In the genomic region with DNA sequence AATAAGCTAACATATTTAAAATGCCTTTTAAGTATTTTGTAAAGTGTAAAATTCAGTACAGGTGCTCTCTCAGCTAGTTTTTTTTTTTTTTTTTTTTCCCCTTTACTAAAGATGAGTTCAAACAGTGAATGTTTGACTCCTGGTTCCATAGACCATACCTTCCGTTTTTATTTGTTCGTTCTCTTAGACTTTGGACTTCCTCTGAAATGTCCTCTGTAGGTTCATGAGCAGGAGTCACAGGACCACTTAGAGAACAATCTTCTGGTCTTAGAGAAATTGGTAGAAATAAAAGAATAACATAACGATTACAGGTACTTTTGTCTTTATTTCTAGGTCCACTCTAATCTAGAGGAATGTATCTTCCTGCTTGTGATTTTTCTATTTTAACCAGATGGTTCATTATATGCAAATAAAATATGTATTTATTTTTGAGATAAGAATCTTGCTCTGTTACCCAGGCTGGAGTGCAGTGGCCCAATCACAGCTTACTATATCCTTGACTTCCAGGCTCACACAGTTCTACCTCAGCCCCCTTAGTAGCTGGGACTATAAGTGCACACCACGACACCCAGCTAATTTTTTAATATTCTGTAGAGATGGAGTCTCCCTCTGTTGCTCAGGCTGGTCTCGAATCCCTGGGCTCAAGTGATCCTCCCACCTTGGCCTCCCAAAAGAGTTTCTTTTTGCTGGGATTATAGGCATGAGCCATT, we compare ENCODE assay signal across 1 cellular context.
TF ChIP-seq lines count a peak whose summit lies in the region.

No MANE protein-coding gene starts in this region.

TF ChIP-seq in H1, 55 proteins besides CTCF, POLR2A, EP300 and RAD21:
- TF ChIP-seq CEBPB (IDR thresholded peaks at IDR 0.05; ENCODE audit: low read depth, low read length) (no peak), SIRT6 (IDR thresholded peaks at IDR 0.05; ENCODE audit: low read length) (no peak), SP1 (IDR thresholded peaks at IDR 0.05; ENCODE audit: low read depth, low read length) (no peak), MAFK (IDR thresholded peaks at IDR 0.05; ENCODE audit: low read depth, low read length) (no peak), GTF2F1 (IDR thresholded peaks at IDR 0.05; ENCODE audit: borderline replicate concordance, low read depth, low read length) (no peak), JUN (IDR thresholded peaks at IDR 0.05; ENCODE audit: low read depth, low read length) (no peak), RXRA (IDR thresholded peaks at IDR 0.05; ENCODE audit: insufficient read depth, low read depth, low read length) (no peak), TAF1 (IDR thresholded peaks at IDR 0.05; ENCODE audit: low read depth, low read length) (no peak), BCL11A (IDR thresholded peaks at IDR 0.05; ENCODE audit: low read depth in 2 of 2, low read length in 2 of 2) (no peak), NRF1 (IDR thresholded peaks at IDR 0.05; ENCODE audit: low read depth, low read length) (no peak), SP2 (IDR thresholded peaks at IDR 0.05; ENCODE audit: low read length) (no peak), TCF12 (IDR thresholded peaks at IDR 0.05; ENCODE audit: low read depth, low read length) (no peak), YY1 (IDR thresholded peaks at IDR 0.05; ENCODE audit: low read depth, low read length) (no peak), JUND (IDR thresholded peaks at IDR 0.05; ENCODE audit: low read length) (no peak)
- TF ChIP-seq, protein P1, sequence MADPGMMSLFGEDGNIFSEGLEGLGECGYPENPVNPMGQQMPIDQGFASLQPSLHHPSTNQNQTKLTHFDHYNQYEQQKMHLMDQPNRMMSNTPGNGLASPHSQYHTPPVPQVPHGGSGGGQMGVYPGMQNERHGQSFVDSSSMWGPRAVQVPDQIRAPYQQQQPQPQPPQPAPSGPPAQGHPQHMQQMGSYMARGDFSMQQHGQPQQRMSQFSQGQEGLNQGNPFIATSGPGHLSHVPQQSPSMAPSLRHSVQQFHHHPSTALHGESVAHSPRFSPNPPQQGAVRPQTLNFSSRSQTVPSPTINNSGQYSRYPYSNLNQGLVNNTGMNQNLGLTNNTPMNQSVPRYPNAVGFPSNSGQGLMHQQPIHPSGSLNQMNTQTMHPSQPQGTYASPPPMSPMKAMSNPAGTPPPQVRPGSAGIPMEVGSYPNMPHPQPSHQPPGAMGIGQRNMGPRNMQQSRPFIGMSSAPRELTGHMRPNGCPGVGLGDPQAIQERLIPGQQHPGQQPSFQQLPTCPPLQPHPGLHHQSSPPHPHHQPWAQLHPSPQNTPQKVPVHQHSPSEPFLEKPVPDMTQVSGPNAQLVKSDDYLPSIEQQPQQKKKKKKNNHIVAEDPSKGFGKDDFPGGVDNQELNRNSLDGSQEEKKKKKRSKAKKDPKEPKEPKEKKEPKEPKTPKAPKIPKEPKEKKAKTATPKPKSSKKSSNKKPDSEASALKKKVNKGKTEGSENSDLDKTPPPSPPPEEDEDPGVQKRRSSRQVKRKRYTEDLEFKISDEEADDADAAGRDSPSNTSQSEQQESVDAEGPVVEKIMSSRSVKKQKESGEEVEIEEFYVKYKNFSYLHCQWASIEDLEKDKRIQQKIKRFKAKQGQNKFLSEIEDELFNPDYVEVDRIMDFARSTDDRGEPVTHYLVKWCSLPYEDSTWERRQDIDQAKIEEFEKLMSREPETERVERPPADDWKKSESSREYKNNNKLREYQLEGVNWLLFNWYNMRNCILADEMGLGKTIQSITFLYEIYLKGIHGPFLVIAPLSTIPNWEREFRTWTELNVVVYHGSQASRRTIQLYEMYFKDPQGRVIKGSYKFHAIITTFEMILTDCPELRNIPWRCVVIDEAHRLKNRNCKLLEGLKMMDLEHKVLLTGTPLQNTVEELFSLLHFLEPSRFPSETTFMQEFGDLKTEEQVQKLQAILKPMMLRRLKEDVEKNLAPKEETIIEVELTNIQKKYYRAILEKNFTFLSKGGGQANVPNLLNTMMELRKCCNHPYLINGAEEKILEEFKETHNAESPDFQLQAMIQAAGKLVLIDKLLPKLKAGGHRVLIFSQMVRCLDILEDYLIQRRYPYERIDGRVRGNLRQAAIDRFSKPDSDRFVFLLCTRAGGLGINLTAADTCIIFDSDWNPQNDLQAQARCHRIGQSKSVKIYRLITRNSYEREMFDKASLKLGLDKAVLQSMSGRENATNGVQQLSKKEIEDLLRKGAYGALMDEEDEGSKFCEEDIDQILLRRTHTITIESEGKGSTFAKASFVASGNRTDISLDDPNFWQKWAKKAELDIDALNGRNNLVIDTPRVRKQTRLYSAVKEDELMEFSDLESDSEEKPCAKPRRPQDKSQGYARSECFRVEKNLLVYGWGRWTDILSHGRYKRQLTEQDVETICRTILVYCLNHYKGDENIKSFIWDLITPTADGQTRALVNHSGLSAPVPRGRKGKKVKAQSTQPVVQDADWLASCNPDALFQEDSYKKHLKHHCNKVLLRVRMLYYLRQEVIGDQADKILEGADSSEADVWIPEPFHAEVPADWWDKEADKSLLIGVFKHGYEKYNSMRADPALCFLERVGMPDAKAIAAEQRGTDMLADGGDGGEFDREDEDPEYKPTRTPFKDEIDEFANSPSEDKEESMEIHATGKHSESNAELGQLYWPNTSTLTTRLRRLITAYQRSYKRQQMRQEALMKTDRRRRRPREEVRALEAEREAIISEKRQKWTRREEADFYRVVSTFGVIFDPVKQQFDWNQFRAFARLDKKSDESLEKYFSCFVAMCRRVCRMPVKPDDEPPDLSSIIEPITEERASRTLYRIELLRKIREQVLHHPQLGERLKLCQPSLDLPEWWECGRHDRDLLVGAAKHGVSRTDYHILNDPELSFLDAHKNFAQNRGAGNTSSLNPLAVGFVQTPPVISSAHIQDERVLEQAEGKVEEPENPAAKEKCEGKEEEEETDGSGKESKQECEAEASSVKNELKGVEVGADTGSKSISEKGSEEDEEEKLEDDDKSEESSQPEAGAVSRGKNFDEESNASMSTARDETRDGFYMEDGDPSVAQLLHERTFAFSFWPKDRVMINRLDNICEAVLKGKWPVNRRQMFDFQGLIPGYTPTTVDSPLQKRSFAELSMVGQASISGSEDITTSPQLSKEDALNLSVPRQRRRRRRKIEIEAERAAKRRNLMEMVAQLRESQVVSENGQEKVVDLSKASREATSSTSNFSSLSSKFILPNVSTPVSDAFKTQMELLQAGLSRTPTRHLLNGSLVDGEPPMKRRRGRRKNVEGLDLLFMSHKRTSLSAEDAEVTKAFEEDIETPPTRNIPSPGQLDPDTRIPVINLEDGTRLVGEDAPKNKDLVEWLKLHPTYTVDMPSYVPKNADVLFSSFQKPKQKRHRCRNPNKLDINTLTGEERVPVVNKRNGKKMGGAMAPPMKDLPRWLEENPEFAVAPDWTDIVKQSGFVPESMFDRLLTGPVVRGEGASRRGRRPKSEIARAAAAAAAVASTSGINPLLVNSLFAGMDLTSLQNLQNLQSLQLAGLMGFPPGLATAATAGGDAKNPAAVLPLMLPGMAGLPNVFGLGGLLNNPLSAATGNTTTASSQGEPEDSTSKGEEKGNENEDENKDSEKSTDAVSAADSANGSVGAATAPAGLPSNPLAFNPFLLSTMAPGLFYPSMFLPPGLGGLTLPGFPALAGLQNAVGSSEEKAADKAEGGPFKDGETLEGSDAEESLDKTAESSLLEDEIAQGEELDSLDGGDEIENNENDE (IDR thresholded peaks at IDR 0.05; ENCODE audit: insufficient replicate concordance, low read length) = no peak
- TF ChIP-seq, protein P2, sequence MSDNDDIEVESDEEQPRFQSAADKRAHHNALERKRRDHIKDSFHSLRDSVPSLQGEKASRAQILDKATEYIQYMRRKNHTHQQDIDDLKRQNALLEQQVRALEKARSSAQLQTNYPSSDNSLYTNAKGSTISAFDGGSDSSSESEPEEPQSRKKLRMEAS (IDR thresholded peaks at IDR 0.05) = no peak
- TF ChIP-seq, protein P3, sequence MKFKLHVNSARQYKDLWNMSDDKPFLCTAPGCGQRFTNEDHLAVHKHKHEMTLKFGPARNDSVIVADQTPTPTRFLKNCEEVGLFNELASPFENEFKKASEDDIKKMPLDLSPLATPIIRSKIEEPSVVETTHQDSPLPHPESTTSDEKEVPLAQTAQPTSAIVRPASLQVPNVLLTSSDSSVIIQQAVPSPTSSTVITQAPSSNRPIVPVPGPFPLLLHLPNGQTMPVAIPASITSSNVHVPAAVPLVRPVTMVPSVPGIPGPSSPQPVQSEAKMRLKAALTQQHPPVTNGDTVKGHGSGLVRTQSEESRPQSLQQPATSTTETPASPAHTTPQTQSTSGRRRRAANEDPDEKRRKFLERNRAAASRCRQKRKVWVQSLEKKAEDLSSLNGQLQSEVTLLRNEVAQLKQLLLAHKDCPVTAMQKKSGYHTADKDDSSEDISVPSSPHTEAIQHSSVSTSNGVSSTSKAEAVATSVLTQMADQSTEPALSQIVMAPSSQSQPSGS (IDR thresholded peaks at IDR 0.05; ENCODE audit: low read length) = no peak
- TF ChIP-seq, protein P4, sequence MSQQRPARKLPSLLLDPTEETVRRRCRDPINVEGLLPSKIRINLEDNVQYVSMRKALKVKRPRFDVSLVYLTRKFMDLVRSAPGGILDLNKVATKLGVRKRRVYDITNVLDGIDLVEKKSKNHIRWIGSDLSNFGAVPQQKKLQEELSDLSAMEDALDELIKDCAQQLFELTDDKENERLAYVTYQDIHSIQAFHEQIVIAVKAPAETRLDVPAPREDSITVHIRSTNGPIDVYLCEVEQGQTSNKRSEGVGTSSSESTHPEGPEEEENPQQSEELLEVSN (IDR thresholded peaks at IDR 0.05) = no peak
